Comparison of ENCODE assay signal across 30 cellular contexts in genomic region chr10:114771157-114771556, GRCh38.
"Had no signal": no experiment of that assay in that cellular context is flagged by ENCODE, and none has a peak within 500 bp of the region (broad histone marks: within the 10 kb centered on the region; RNA-seq: fewer than 3 reads in every experiment).

No MANE protein-coding gene starts in this region.

- H3K4me3 ChIP-seq: ovary, psoas muscle, skin epidermis, smooth muscle cell, spleen, suprapubic skin, testis, tibial artery, transverse colon, upper lobe of right lung, uterus had no signal

- H2AFZ ChIP-seq: parathyroid adenoma had no signal

- H3K36me3 ChIP-seq: neutrophil, ovary, spleen, suprapubic skin, tibial artery, transverse colon, upper lobe of right lung, uterus had no signal

- H3K4me1 ChIP-seq: uterus had no signal

- ATAC-seq: naive thymus-derived CD8-positive, alpha-beta T cell; natural killer cell treated with Interleukin-12 subunit alpha and Interleukin-12 subunit beta and Interleukin-15 and Interleukin-18, amount 100 ng/mL, for 72 hours; psoas muscle; right cardiac atrium; sciatic nerve; stimulated activated memory B cell treated with anti-CD40 and anti-IgM and Interleukin-4, amounts not matched to agents 10 μg/mL and 1 μg/mL and 100 μg/mL, for 72 hours; stimulated activated naive CD8-positive, alpha-beta T cell treated with anti-CD3 and anti-CD28 coated beads, Interleukin-15, amount 100 ng/mL, for 72 hours; stimulated activated naive CD8-positive, alpha-beta T cell treated with anti-CD3 and anti-CD28 coated beads, Interleukin-15, Interleukin-2, amounts not matched to agents 100 U/mL and 50 U/mL, for 24 hours; upper lobe of right lung had no signal

- DNase-seq: naive thymus-derived CD8-positive, alpha-beta T cell; nephron progenitor cell; nucleus accumbens; ovary; posterior cingulate gyrus; psoas muscle; right cardiac atrium; spleen; stimulated activated CD4-positive, alpha-beta T cell treated with anti-CD3 and anti-CD28 coated beads, Interleukin-12 subunit alpha, Interleukin-12 subunit beta, amount 100 ng/mL, for 4 hours; stimulated activated CD4-positive, alpha-beta T cell treated with anti-CD3 and anti-CD28 coated beads, Interleukin-1b, Interleukin-23, amount 100 ng/mL, for 48 hours; stimulated activated CD4-positive, alpha-beta T cell treated with anti-CD3 and anti-CD28 coated beads, Interleukin-4, amount 100 ng/mL, for 1 hour; stimulated activated CD4-positive, alpha-beta T cell treated with anti-CD3 and anti-CD28 coated beads, Interleukin-4, amount 100 ng/mL, for 4 hours; stimulated activated CD8-positive, alpha-beta memory T cell treated with anti-CD3 and anti-CD28 coated beads, Interleukin-4, amount 100 ng/mL, for 48 hours; stimulated activated naive CD4-positive, alpha-beta T cell; stimulated activated naive CD8-positive, alpha-beta T cell treated with anti-CD3 and anti-CD28 coated beads, Interleukin-15, amount 100 ng/mL, for 72 hours; stimulated activated naive CD8-positive, alpha-beta T cell treated with anti-CD3 and anti-CD28 coated beads, Interleukin-15, Interleukin-2, amounts not matched to agents 100 U/mL and 50 U/mL, for 24 hours; substantia nigra; testis; tibial artery; transverse colon; upper lobe of right lung; uterus had no signal

- H3K9me3 ChIP-seq: neutrophil, ovary, psoas muscle, spleen, suprapubic skin, testis, tibial artery, transverse colon, upper lobe of right lung, uterus had no signal

- H3K27ac ChIP-seq: neutrophil, ovary, parathyroid adenoma, psoas muscle, skin epidermis, spleen, suprapubic skin, testis, tibial artery, transverse colon, upper lobe of right lung, uterus had no signal

- H3K27me3 ChIP-seq: ovary, testis, tibial artery, upper lobe of right lung, uterus had no signal

- H3K4me2 ChIP-seq: smooth muscle cell had no signal
